In the genomic region with DNA sequence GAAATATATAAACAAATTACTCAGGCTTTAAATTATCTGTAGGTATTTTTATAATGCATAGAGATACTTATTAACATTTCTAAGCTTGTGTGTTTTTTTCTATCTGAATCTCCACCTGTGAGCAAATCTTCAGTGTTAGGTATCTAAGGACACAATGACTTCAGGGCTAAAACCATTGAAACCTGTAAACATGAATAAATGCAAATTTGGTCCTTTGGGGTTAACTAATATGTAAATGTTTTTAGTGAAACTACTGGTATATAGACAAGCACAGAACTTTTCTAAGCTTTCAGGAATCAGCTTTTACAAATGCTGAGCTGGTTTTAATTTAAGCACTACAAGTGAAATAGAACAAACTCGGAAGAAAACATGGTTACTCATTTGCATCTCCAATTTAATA, we compare ENCODE assay signal across 10 cellular contexts.
A peak's percentile ranks its signal among the peaks of the same experiment; 100 is the strongest.
DNase-seq lines count a peak whose midpoint lies in the region; ATAC-seq, FAIRE-seq and TF ChIP-seq lines count a peak whose summit lies in the region.
"Had no signal": no experiment of that assay in that cellular context is flagged by ENCODE, and none has a peak within 500 bp of the region (broad histone marks: within the 10 kb centered on the region; RNA-seq: fewer than 3 reads in every experiment).

No MANE protein-coding gene starts in this region.

- H3K4me1 Mint-ChIP-seq in mesothelial cell of epicardium: peaks cover 17% of the 10 kb centered on the region
- peaks cover 9% of the 10 kb centered on the region for H3K4me1 Mint-ChIP-seq in type B pancreatic cell (ENCODE audit: unreplicated experiment)

- H3K9me3 ChIP-seq in pancreas: no peaks in the 10 kb centered on the region

- H3K9me3 Mint-ChIP-seq in mesothelial cell of epicardium: no peaks in the 10 kb centered on the region
- H3K9me3 Mint-ChIP-seq in type B pancreatic cell: no peaks in the 10 kb centered on the region

- ATAC-seq in HG02938 (IDR thresholded peaks at IDR 0.05; ENCODE audit: unreplicated experiment) (peak; percentile 89), pancreas (no peak)

- TF ChIP-seq CTCF in WI38 (IDR thresholded peaks at IDR 0.05; ENCODE audit: low read depth, low read length) (no peak), mesothelial cell of epicardium (IDR thresholded peaks at IDR 0.05; ENCODE audit: unreplicated experiment) (no peak), type B pancreatic cell (conservative IDR thresholded peaks at IDR 0.05) (no peak), pancreas (IDR thresholded peaks at IDR 0.05) (no peak)

- intact Hi-C loops in pancreas (cut with DNase I): no loop called here

- no peak for DNase-seq in mesothelial cell of epicardium (ENCODE audit: low spot score in 2 of 2, unreplicated experiment in 2 of 2)
- no peak for DNase-seq in type B pancreatic cell (ENCODE audit: extremely low spot score, unreplicated experiment)
- DNase-seq in pancreas: no peak
- DNase-seq in activated gamma-delta T cell (lab: John Stamatoyannopoulos, UW): no peak
- DNase-seq in islet precursor cell: no peak
- DNase-seq: activated naive CD4-positive, alpha-beta T cell treated with Interleukin-2 at 50 U/mL for 16 hours; NCI-H1048; small intestine had no signal

- no peak for FAIRE-seq in pancreas (lab: Jason Lieb, UNC)
- FAIRE-seq: small intestine had no signal

- no peak overlapping the region for H3K27ac ChIP-seq in pancreas

- 36 to 41% methylated on average over 1 of the region's 1 CpG for WGBS in pancreas, 2 donors

- no peaks in the 10 kb centered on the region for H3K27me3 Mint-ChIP-seq in mesothelial cell of epicardium (ENCODE audit: low read depth)
- H3K27me3 Mint-ChIP-seq in type B pancreatic cell: peaks cover 7% of the 10 kb centered on the region

- H3K4me3 Mint-ChIP-seq in mesothelial cell of epicardium (peak overlapping the region; percentile 43), type B pancreatic cell (peak overlapping the region; percentile 61)

- H3K4me1 ChIP-seq in pancreas: no peaks in the 10 kb centered on the region

- H3K4me3 ChIP-seq in WI38 (ENCODE audit: low read depth, low read length) (peak overlapping the region; percentile 8; the same call in 1 of the 2 replicates), pancreas (no peak overlapping the region)

- H3K27ac Mint-ChIP-seq in mesothelial cell of epicardium (peak overlapping the region; percentile 11), type B pancreatic cell (no peak overlapping the region)

- H3K36me3 ChIP-seq in pancreas: no peaks in the 10 kb centered on the region

- H3K36me3 Mint-ChIP-seq in mesothelial cell of epicardium (no peaks in the 10 kb centered on the region), type B pancreatic cell (no peaks in the 10 kb centered on the region)

- no peaks in the 10 kb centered on the region for H3K27me3 ChIP-seq in pancreas
